ENCODE assay signal across 8 cellular contexts in genomic region chr18:8982416-8983183, GRCh38.
DNase-seq lines count a peak whose midpoint lies in the region; ATAC-seq, FAIRE-seq and TF ChIP-seq lines count a peak whose summit lies in the region.

No MANE protein-coding gene starts in this region.

- peak; percentile 97 for FAIRE-seq in A204.1 (lab: Jason Lieb, UNC)

- ATAC-seq in GM18870 (IDR thresholded peaks at IDR 0.05; ENCODE audit: unreplicated experiment) (no peak), HG02588 (IDR thresholded peaks at IDR 0.05; ENCODE audit: unreplicated experiment) (no peak)

- in situ Hi-C loops in T47D (cut with HindIII; ENCODE audit: low pct_unique_long_range_greater_than_20kb, low sequenced_read_pairs): no loop called here

- DNase-seq in GM12865 (ENCODE audit: low read depth): peak; percentile 67
- DNase-seq in NCI-H460 (ENCODE audit: extremely low read depth, low read depth): peak; percentile 64
- peak; percentile 21 to 71 for DNase-seq in T47D (ENCODE audit: low read depth in 1 of 2, low spot score in 1 of 2)
- peak; percentile 65 to 81 for DNase-seq in lung microvascular endothelial cell (ENCODE audit: low read depth in 2 of 2)
- no peak for DNase-seq in NOMO-1 treated with DMSO at 0.1 percent for 48 hours (lab: John Stamatoyannopoulos, UW; ENCODE audit: unreplicated experiment)

- no peak overlapping the region for H3K4me3 ChIP-seq in GM12865 (ENCODE audit: low read depth, low read length)

- TF ChIP-seq CTCF in GM12865 (IDR thresholded peaks at IDR 0.05; ENCODE audit: insufficient read depth, low read depth, low read length, missing control alignments): peak; percentile 31
